In genomic region chr19:45769054-45769782, GRCh38 we compare ENCODE assay signal across 8 cellular contexts. TPM values are rescaled to one million over a fixed set of nuclear protein-coding genes. Genes with fewer than 3 reads are reported as not detected.
DNase-seq lines count a peak whose midpoint lies in the region; ATAC-seq and TF ChIP-seq lines count a peak whose summit lies in the region.

TSS of gene SIX5 (minus strand) at chr19:45769252. CDS start at chr19:45768844, 408 bp downstream.

- peak within 1 kb of the TSS; percentile 86 to 97 (median 93) for H3K27ac ChIP-seq in right lobe of liver

- no peaks in the 10 kb centered on the region for H3K27me3 ChIP-seq in BJ (ENCODE audit: control insufficient read depth, insufficient read depth, low read length)
- no peaks in the 10 kb centered on the region for H3K27me3 ChIP-seq in right lobe of liver

- peak; percentile 46 for ATAC-seq in HG03457 (IDR thresholded peaks at IDR 0.05; ENCODE audit: unreplicated experiment)
- ATAC-seq in right lobe of liver, result peak; percentile 59 to 68 (median 68)

- H3K36me3 ChIP-seq in BJ (ENCODE audit: control insufficient read depth, insufficient read depth, low read length) (peaks cover 27% of the 10 kb centered on the region), right lobe of liver (no peaks in the 10 kb centered on the region)

- POLR2A ChIA-PET in BJ (lab: Charles Lee), result interaction anchor here (0.5 to 1.6 kb wide), 9 partner anchors 8 to 1457 kb away, joined by 3 to 14 read pairs (median 5); partner anchors contain the start of genes DMPK, DMWD and QPCTL

- H3K4me3 ChIP-seq in BJ (ENCODE audit: low read depth, low read length), result peak within 1 kb of the TSS; percentile 92
- peak within 1 kb of the TSS; percentile 76 to 91 (median 80) for H3K4me3 ChIP-seq in right lobe of liver

- peak; percentile 88 for DNase-seq in BJ (ENCODE audit: low read depth)
- DNase-seq in GM19240 (ENCODE audit: insufficient read length, low spot score), result peak; percentile 97
- peak; percentile 98 for DNase-seq in NCI-H69 (lab: John Stamatoyannopoulos, UW)
- DNase-seq in activated CD4-positive, alpha-beta T cell treated with anti-CD3 and anti-CD28 coated beads, Interleukin-2, amount 50 U/mL, for 4 hours, result peak; percentile 89 to 90
- DNase-seq in dermis microvascular lymphatic vessel endothelial cell (ENCODE audit: low read depth in 2 of 2), result peak; percentile 96 to 98
- DNase-seq in right lobe of liver, result peak; percentile 99
- peak; percentile 94 for DNase-seq in stimulated activated CD4-positive, alpha-beta T cell treated with anti-CD3 and anti-CD28 coated beads, Interleukin-4, amount 100 ng/mL, for 24 hours

- peaks cover 0 to 20% (median 7%) of the 10 kb centered on the region in 4 donors for H3K4me1 ChIP-seq in right lobe of liver

- peak; percentile 78 for TF ChIP-seq POLR2A in right lobe of liver (IDR thresholded peaks at IDR 0.05)

- no peaks in the 10 kb centered on the region for H3K9me3 ChIP-seq in right lobe of liver

- CTCF ChIA-PET in BJ (lab: Yijun Ruan, JAX), result interaction anchor here (0.6 to 7.7 kb wide), 20 partner anchors 10 to 226 kb away, joined by 3 to 154 read pairs (median 4); partner anchors contain the start of genes DMPK, DMWD, QPCTL and RSPH6A

- no peak for TF ChIP-seq CTCF in BJ (IDR thresholded peaks at IDR 0.05; ENCODE audit: insufficient read depth, low read depth, low read length)
- TF ChIP-seq CTCF in right lobe of liver (IDR thresholded peaks at IDR 0.05), result no peak

- intact Hi-C loops in right lobe of liver (cut with DNase I), result no loop called here

- WGBS in right lobe of liver (ENCODE audit: insufficient coverage, low coverage, low lambda C conversion rate, missing lambda C conversion rate), result 0% methylated on average over 48 of the region's 65 CpGs

RNA-seq across cellular contexts. Expression of gene SIX5, which starts in this region (rescaled TPM):
- 6.6 and 12.5 TPM in 2 replicates for polyA plus RNA-seq in BJ (2011; rRNA removed)
- 7.2 and 8.6 TPM in 2 replicates for polyA minus RNA-seq in BJ (2011; rRNA and poly(A)+ RNA removed)
- total RNA-seq in dermis microvascular lymphatic vessel endothelial cell, result 4.0 and 5.4 TPM in 2 replicates
- total RNA-seq in right lobe of liver, result 10 to 100 TPM in 3 of 6 experiments, 1 to 10 TPM in 3; 7.8 to 11.6 (median 9.5) TPM

Comparison
In these comparisons a context has a peak if more than half of its experiments do, and no peak if none do; other contexts are left out.
1. Peak in every context shown above with its lines: DNase-seq, ATAC-seq, H3K4me3 ChIP-seq and H3K27ac ChIP-seq.